ENCODE assay signal across 12 cellular contexts in the genomic region with DNA sequence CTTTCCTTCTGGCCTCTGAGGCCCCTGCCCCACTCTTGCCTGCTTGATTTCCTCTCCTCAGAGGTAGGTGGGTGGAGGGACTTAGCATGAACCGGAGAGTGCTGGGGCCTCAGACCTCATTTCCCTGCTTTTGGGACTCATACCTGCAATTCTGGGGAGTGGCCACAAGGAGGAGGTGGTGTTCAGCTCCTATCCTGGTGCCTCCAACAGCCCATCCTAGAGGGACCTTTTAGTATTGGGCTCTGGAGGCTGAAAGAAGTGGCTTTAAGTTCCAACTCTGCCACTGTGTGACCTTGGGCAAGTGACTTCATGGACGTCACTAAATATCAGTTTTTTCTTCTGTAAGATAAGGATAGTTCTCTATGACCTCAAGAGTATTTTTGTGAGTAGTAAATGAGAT.
DNase-seq lines count a peak whose midpoint lies in the region; ATAC-seq, FAIRE-seq and TF ChIP-seq lines count a peak whose summit lies in the region.
"Had no signal": no experiment of that assay in that cellular context is flagged by ENCODE, and none has a peak within 500 bp of the region (broad histone marks: within the 10 kb centered on the region; RNA-seq: fewer than 3 reads in every experiment).

No MANE protein-coding gene starts in this region.

- peak; percentile 41 for DNase-seq in activated CD4-positive, alpha-beta T cell treated with anti-CD3 and anti-CD28 coated beads for 48 hours
- DNase-seq in activated CD4-positive, alpha-beta T cell treated with anti-CD3 and anti-CD28 coated beads, Interleukin-2, amount 10 ng/mL, durations not matched to agents 24 days and 14 days: no peak
- peak; percentile 43 for DNase-seq in OCI-M1 (lab: John Stamatoyannopoulos, UW)
- no peak for DNase-seq in endothelial cell of umbilical vein (ENCODE audit: low read depth, low spot score)
- DNase-seq in retinal pigment epithelial cell (ENCODE audit: low read depth): no peak
- no peak for DNase-seq in AG08396 (ENCODE audit: low spot score)
- DNase-seq: ACHN; activated T-cell treated with anti-CD3 and anti-CD28 coated beads, Interleukin-2, amount 50 U/mL, for 4 hours; sigmoid colon had no signal

- no peak overlapping the region for H3K9ac ChIP-seq in endothelial cell of umbilical vein (replicated peaks; ENCODE audit: extremely low read depth, insufficient read depth, low read length)

- H3K9me3 ChIP-seq in endothelial cell of umbilical vein (replicated peaks; ENCODE audit: control insufficient read depth, insufficient read depth, low read length): no peaks in the 10 kb centered on the region

- no peaks in the 10 kb centered on the region for H3K9me1 ChIP-seq in endothelial cell of umbilical vein (replicated peaks; ENCODE audit: control insufficient read depth, extremely low read depth, insufficient read depth, low read length)

- peaks cover 0 to 13% of the 10 kb centered on the region in 2 experiments for H3K36me3 ChIP-seq in endothelial cell of umbilical vein (ENCODE audit: control insufficient read depth in 2 of 2, extremely low read depth in 1 of 2, insufficient read depth in 2 of 2, low read length in 2 of 2)
- H3K36me3 ChIP-seq: sigmoid colon had no signal

- no peaks in the 10 kb centered on the region for H3K79me2 ChIP-seq in endothelial cell of umbilical vein (ENCODE audit: control insufficient read depth, insufficient read depth, low read length)

- no peak overlapping the region for H2AFZ ChIP-seq in endothelial cell of umbilical vein (ENCODE audit: low read depth, low read length)

- no TSS peak for BruUV-seq in endothelial cell of umbilical vein (replicated peaks; lab: Mats Ljungman, UMichigan)

- CTCF ChIA-PET in endothelial cell of umbilical vein (lab: Charles Lee): interaction anchor here (0.9 to 11.6 kb wide), 7 partner anchors 13 to 106 kb away, joined by 3 to 378 read pairs (median 3); a partner anchor contains a TSS

- no peak for TF ChIP-seq POLR2A in endothelial cell of umbilical vein (IDR thresholded peaks at IDR 0.05; ENCODE audit: low read depth, low read length)

- intact Hi-C loops in activated CD4-positive, alpha-beta T cell treated with anti-CD3 and anti-CD28 coated beads, Interleukin-2, amount 10 ng/mL, durations not matched to agents 24 days and 14 days (cut with micrococcal nuclease): no loop called here
- intact Hi-C loops in endothelial cell of umbilical vein (cut with micrococcal nuclease): no loop called here

- H3K4me1 Mint-ChIP-seq in activated CD4-positive, alpha-beta T cell treated with anti-CD3 and anti-CD28 coated beads, Interleukin-2, amount 10 ng/mL, durations not matched to agents 24 days and 14 days: peaks cover 11% of the 10 kb centered on the region

- no peaks in the 10 kb centered on the region for H4K20me1 ChIP-seq in endothelial cell of umbilical vein (replicated peaks; ENCODE audit: control insufficient read depth, extremely low read depth, insufficient read depth, low read length)

- H3K27me3 Mint-ChIP-seq in activated CD4-positive, alpha-beta T cell treated with anti-CD3 and anti-CD28 coated beads, Interleukin-2, amount 10 ng/mL, durations not matched to agents 24 days and 14 days: peaks cover 5% of the 10 kb centered on the region

- H3K4me3 ChIP-seq in endothelial cell of umbilical vein (replicated peaks in 1 of 3; ENCODE audit: insufficient read depth in 1 of 3, low read depth in 1 of 3, low read length in 3 of 3) (no peak overlapping the region), retinal pigment epithelial cell (ENCODE audit: low read length) (no peak overlapping the region)
- H3K4me3 ChIP-seq: sigmoid colon had no signal

- dilution Hi-C loops in endothelial cell of umbilical vein (cut with MboI; ENCODE audit: extremely low pct_ligation_motif_present, low sequenced_read_pairs): no loop called here

- ATAC-seq in HG02763 (IDR thresholded peaks at IDR 0.05; ENCODE audit: unreplicated experiment) (no peak), GM21447 (IDR thresholded peaks at IDR 0.05; ENCODE audit: unreplicated experiment) (no peak)
- ATAC-seq: activated T-cell treated with anti-CD3 and anti-CD28 coated beads, Interleukin-2, amount 50 U/mL, for 4 hours; stimulated activated effector memory CD8-positive, alpha-beta T cell treated with anti-CD3 and anti-CD28 coated beads, Interleukin-12 subunit alpha, Interleukin-12 subunit beta, amount 100 ng/mL, for 72 hours had no signal

- no peaks in the 10 kb centered on the region for H3K27me3 ChIP-seq in endothelial cell of umbilical vein (ENCODE audit: control insufficient read depth in 2 of 2, insufficient read depth in 2 of 2, low read length in 2 of 2)
- H3K27me3 ChIP-seq: sigmoid colon had no signal

- POLR2A ChIA-PET in endothelial cell of umbilical vein (lab: Charles Lee): no interaction called here

- FAIRE-seq in endothelial cell of umbilical vein (lab: Jason Lieb, UNC): no peak

- peaks cover 10% of the 10 kb centered on the region for H3K9me3 Mint-ChIP-seq in activated CD4-positive, alpha-beta T cell treated with anti-CD3 and anti-CD28 coated beads, Interleukin-2, amount 10 ng/mL, durations not matched to agents 24 days and 14 days

- peaks cover 7% of the 10 kb centered on the region for H3K4me1 ChIP-seq in endothelial cell of umbilical vein (ENCODE audit: control insufficient read depth, extremely low read depth, insufficient read depth, low read length)
- H3K4me1 ChIP-seq: sigmoid colon had no signal

- H3K27ac Mint-ChIP-seq in activated CD4-positive, alpha-beta T cell treated with anti-CD3 and anti-CD28 coated beads, Interleukin-2, amount 10 ng/mL, durations not matched to agents 24 days and 14 days: no peak overlapping the region
- H3K27ac Mint-ChIP-seq: stimulated activated effector memory CD8-positive, alpha-beta T cell treated with anti-CD3 and anti-CD28 coated beads, Interleukin-12 subunit alpha, Interleukin-12 subunit beta, amount 100 ng/mL, for 72 hours had no signal

- no peak overlapping the region for H3K4me3 Mint-ChIP-seq in activated CD4-positive, alpha-beta T cell treated with anti-CD3 and anti-CD28 coated beads, Interleukin-2, amount 10 ng/mL, durations not matched to agents 24 days and 14 days
- H3K4me3 Mint-ChIP-seq: activated T-cell treated with anti-CD3 and anti-CD28 coated beads, Interleukin-2, amount 50 U/mL, for 4 hours; stimulated activated effector memory CD8-positive, alpha-beta T cell treated with anti-CD3 and anti-CD28 coated beads, Interleukin-12 subunit alpha, Interleukin-12 subunit beta, amount 100 ng/mL, for 72 hours had no signal

- no peak overlapping the region for H3K27ac ChIP-seq in endothelial cell of umbilical vein (ENCODE audit: insufficient read depth, low read depth, low read length)
- H3K27ac ChIP-seq: sigmoid colon had no signal

- peak; percentile 45 to 47 for TF ChIP-seq CTCF in endothelial cell of umbilical vein (IDR thresholded peaks at IDR 0.05; ENCODE audit: extremely low read depth in 1 of 2, insufficient read depth in 1 of 2, low read depth in 1 of 2, low read length in 2 of 2)
- TF ChIP-seq CTCF in retinal pigment epithelial cell (conservative IDR thresholded peaks at IDR 0.05; ENCODE audit: low read depth, low read length): peak; percentile 60

- no peak overlapping the region for H3K4me2 ChIP-seq in endothelial cell of umbilical vein (ENCODE audit: insufficient read depth, low read length)

- peaks cover 8% of the 10 kb centered on the region for H3K36me3 Mint-ChIP-seq in activated CD4-positive, alpha-beta T cell treated with anti-CD3 and anti-CD28 coated beads, Interleukin-2, amount 10 ng/mL, durations not matched to agents 24 days and 14 days (ENCODE audit: low read depth)
- H3K36me3 Mint-ChIP-seq: stimulated activated effector memory CD8-positive, alpha-beta T cell treated with anti-CD3 and anti-CD28 coated beads, Interleukin-12 subunit alpha, Interleukin-12 subunit beta, amount 100 ng/mL, for 72 hours had no signal

TF ChIP-seq in endothelial cell of umbilical vein, 7 proteins besides CTCF, POLR2A, EP300 and RAD21:
- TF ChIP-seq JUN (IDR thresholded peaks at IDR 0.05; ENCODE audit: borderline replicate concordance, insufficient read depth, insufficient read length, low read depth) (no peak), POLR2AphosphoS5 (IDR thresholded peaks at IDR 0.05; ENCODE audit: insufficient read depth, low read depth, low read length) (no peak), MYC (IDR thresholded peaks at IDR 0.05; ENCODE audit: low read depth, low read length) (no peak), FOS (IDR thresholded peaks at IDR 0.05; ENCODE audit: borderline replicate concordance, insufficient read depth, low read length) (no peak), EZH2 (IDR thresholded peaks at IDR 0.05; ENCODE audit: borderline replicate concordance, low read depth, low read length, severe bottlenecking) (no peak), GATA2 (IDR thresholded peaks at IDR 0.05; ENCODE audit: insufficient read depth, insufficient read length, low read depth, low read length) (no peak)
- TF ChIP-seq, protein P1, sequence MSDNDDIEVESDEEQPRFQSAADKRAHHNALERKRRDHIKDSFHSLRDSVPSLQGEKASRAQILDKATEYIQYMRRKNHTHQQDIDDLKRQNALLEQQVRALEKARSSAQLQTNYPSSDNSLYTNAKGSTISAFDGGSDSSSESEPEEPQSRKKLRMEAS (IDR thresholded peaks at IDR 0.05; ENCODE audit: insufficient read depth, insufficient read length): no peak

Comparison
In these comparisons a context has a peak if more than half of its experiments do, and no peak if none do; other contexts are left out.
1. DNase-seq: peak in activated CD4-positive, alpha-beta T cell treated with anti-CD3 and anti-CD28 coated beads for 48 hours (single experiment) and OCI-M1 (single experiment); none in activated CD4-positive, alpha-beta T cell treated with anti-CD3 and anti-CD28 coated beads, Interleukin-2, amount 10 ng/mL, durations not matched to agents 24 days and 14 days (single experiment), endothelial cell of umbilical vein (single experiment), retinal pigment epithelial cell (single experiment) and AG08396 (single experiment).